ENCODE assay signal across 9 cellular contexts in genomic region chr9:131727795-131728545, GRCh38. TPM values are rescaled to one million over a fixed set of nuclear protein-coding genes. Genes with fewer than 3 reads are reported as not detected.
DNase-seq lines count a peak whose midpoint lies in the region; ATAC-seq, FAIRE-seq and TF ChIP-seq lines count a peak whose summit lies in the region.
"Had no signal": no experiment of that assay in that cellular context is flagged by ENCODE, and none has a peak within 500 bp of the region (broad histone marks: within the 10 kb centered on the region; RNA-seq: fewer than 3 reads in every experiment).

No MANE protein-coding gene starts in this region.

- no peak overlapping the region for H4K91ac ChIP-seq in IMR-90 (ENCODE audit: insufficient read depth, low read depth, low read length)

- no peaks in the 10 kb centered on the region for H3K9me3 Mint-ChIP-seq in nephron

- peaks cover 70% of the 10 kb centered on the region for H4K20me1 ChIP-seq in IMR-90 (ENCODE audit: insufficient read depth, low read length)

- peaks cover 43% of the 10 kb centered on the region for H3K4me1 Mint-ChIP-seq in nephron

- H2BK5ac ChIP-seq in IMR-90 (ENCODE audit: low read depth, low read length, poor library complexity, severe bottlenecking): no peak overlapping the region

- FAIRE-seq in D721Med (lab: Jason Lieb, UNC): no peak

- peak overlapping the region; percentile 13 to 78 (median 56) for H3K27ac Mint-ChIP-seq in nephron

- peaks cover 15% of the 10 kb centered on the region for H3K36me3 Mint-ChIP-seq in nephron (ENCODE audit: low read depth)

- WGBS in IMR-90 (ENCODE audit: extremely low coverage in 2 of 2, insufficient read length in 1 of 2), 2 experiments: no CpG with 5 or more reads among the region's 5 CpGs

- H3K36me3 ChIP-seq in IMR-90 (ENCODE audit: control insufficient read depth, insufficient read depth, low read length) (no peaks in the 10 kb centered on the region), breast epithelium (no peaks in the 10 kb centered on the region)

- in situ Hi-C loops in IMR-90 (cut with MboI; ENCODE audit: low sequenced_read_pairs): no loop called here

- ATAC-seq in IMR-90 (ENCODE audit: low read depth): peak; percentile 37

- no peak overlapping the region for H4K8ac ChIP-seq in IMR-90 (ENCODE audit: low read depth in 2 of 2, low read length in 2 of 2)

- CTCF ChIA-PET in IMR-90 (lab: Yijun Ruan, JAX) (interaction anchor here (0.7 to 1.0 kb wide), 3 partner anchors 11 to 531 kb away, joined by 3 read pairs; no protein-coding TSS in a partner anchor), HEK293T (lab: Yijun Ruan, JAX) (interaction anchor here (0.6 kb wide), 1 partner anchor 509 kb away, joined by 4 read pairs; no protein-coding TSS in a partner anchor)

- TF ChIP-seq CTCF in GM12875 (IDR thresholded peaks at IDR 0.05; ENCODE audit: borderline replicate concordance, insufficient read depth, low read depth, low read length) (no peak), IMR-90 (conservative IDR thresholded peaks at IDR 0.05; ENCODE audit: low read depth, low read length) (no peak), breast epithelium (IDR thresholded peaks at IDR 0.05) (no peak), nephron (IDR thresholded peaks at IDR 0.05; ENCODE audit: unreplicated experiment in 3 of 3) (no peak), D721Med (IDR thresholded peaks at IDR 0.05; ENCODE audit: insufficient read depth, missing control alignments) (no peak)

- peaks cover 25% of the 10 kb centered on the region for H3K9me1 ChIP-seq in IMR-90 (ENCODE audit: insufficient read depth, low read length)

- dilution Hi-C loops in IMR-90 (cut with HindIII; ENCODE audit: low sequenced_read_pairs, unreplicated experiment): no loop called here

- H4K5ac ChIP-seq in IMR-90 (ENCODE audit: low read depth, low read length): no peak overlapping the region

- peak overlapping the region; percentile 7 for H3K4me3 ChIP-seq in GM12875 (ENCODE audit: low read depth, low read length)
- H3K4me3 ChIP-seq in IMR-90 (ENCODE audit: insufficient read depth, low read depth, low read length): no peak overlapping the region
- H3K4me3 ChIP-seq in breast epithelium: peak overlapping the region in 1 of 3 donors; percentile 5

- no peak overlapping the region for H2BK120ac ChIP-seq in IMR-90 (ENCODE audit: low read depth, low read length)

- H3K56ac ChIP-seq in IMR-90 (ENCODE audit: extremely low read depth, insufficient read depth, low read length): no peak overlapping the region

- H3K4me3 Mint-ChIP-seq in nephron: no peak overlapping the region

- H3K79me1 ChIP-seq in IMR-90 (ENCODE audit: low read depth in 1 of 2, low read length in 2 of 2): peaks cover 26 to 76% of the 10 kb centered on the region in 2 experiments

- no peak for TF ChIP-seq RAD21 in IMR-90 (IDR thresholded peaks at IDR 0.05; ENCODE audit: low read length)

- H2BK15ac ChIP-seq in IMR-90 (ENCODE audit: low read depth, low read length): no peak overlapping the region

- POLR2A ChIA-PET in IMR-90 (lab: Charles Lee; ENCODE audit: unreplicated experiment): no interaction called here
- POLR2A ChIA-PET in HEK293T (lab: Yijun Ruan, JAX): no interaction called here

- no peak for DNase-seq in IMR-90
- no peak for DNase-seq in breast epithelium (ENCODE audit: low spot score in 2 of 2)
- no peak for DNase-seq in D721Med (ENCODE audit: insufficient read length, low spot score)
- no peak for DNase-seq in HEK293T (ENCODE audit: extremely low spot score)
- DNase-seq in activated gamma-delta T cell treated with Interleukin-2 at 50 U/mL for 16 hours: no peak
- DNase-seq in stimulated activated naive CD4-positive, alpha-beta T cell (lab: John Stamatoyannopoulos, UW): no peak
- DNase-seq: retina had no signal

- H3K23ac ChIP-seq in IMR-90 (ENCODE audit: low read depth, low read length): no peak overlapping the region

- no peak overlapping the region for H3K18ac ChIP-seq in IMR-90 (ENCODE audit: low read depth, low read length)

- H3K9me3 ChIP-seq in IMR-90 (ENCODE audit: control insufficient read depth, insufficient read depth, low read length) (no peaks in the 10 kb centered on the region), breast epithelium (no peaks in the 10 kb centered on the region)

- H3K4me1 ChIP-seq in IMR-90 (ENCODE audit: control insufficient read depth, insufficient read depth, low read length) (peaks cover 26% of the 10 kb centered on the region), breast epithelium (peaks cover 0 to 10% of the 10 kb centered on the region in 2 donors)

- H2AK9ac ChIP-seq in IMR-90 (replicated peaks; ENCODE audit: low read depth, low read length, poor library complexity): no peak overlapping the region

- no TSS peak for BruUV-seq in IMR-90 (replicated peaks; lab: Mats Ljungman, UMichigan)

- H3K27ac ChIP-seq in IMR-90 (ENCODE audit: insufficient read depth, low read length) (no peak overlapping the region), breast epithelium (peak overlapping the region; percentile 20 to 61)

- no peak overlapping the region for H3K14ac ChIP-seq in IMR-90 (replicated peaks; ENCODE audit: low read depth, low read length)

- no peak overlapping the region for H3K9ac ChIP-seq in IMR-90 (ENCODE audit: low read depth, low read length)

- H3K27me3 Mint-ChIP-seq in nephron (ENCODE audit: low read depth): no peaks in the 10 kb centered on the region

- H3K27me3 ChIP-seq in IMR-90 (ENCODE audit: control insufficient read depth, insufficient read depth, low read length): no peaks in the 10 kb centered on the region
- H3K27me3 ChIP-seq in breast epithelium: no peaks in the 10 kb centered on the region

- TF ChIP-seq POLR2A in IMR-90 (IDR thresholded peaks at IDR 0.05; ENCODE audit: low read depth, low read length): no peak
- TF ChIP-seq POLR2A in breast epithelium (IDR thresholded peaks at IDR 0.05): no peak

- H3K4me2 ChIP-seq in IMR-90 (ENCODE audit: low read depth, low read length): 0 out of 2 replicates have a peak overlapping the region, but pooled peaks have one; percentile 32

- peak overlapping the region; percentile 42; the same call in 1 of the 2 replicates for H3K4ac ChIP-seq in IMR-90 (ENCODE audit: low read depth, low read length)

- no peak overlapping the region for H2AK5ac ChIP-seq in IMR-90 (ENCODE audit: low read depth, low read length)

- intact Hi-C loops in IMR-90 (cut with micrococcal nuclease): loop anchor here (2.0 kb wide), 1 partner anchor 13 kb away; no protein-coding TSS in a partner anchor
- intact Hi-C loops in breast epithelium (cut with DNase I; ENCODE audit: low total_unique reads): no loop called here

- H2AFZ ChIP-seq in IMR-90 (replicated peaks; ENCODE audit: low read length, poor library complexity): no peak overlapping the region

- H2BK20ac ChIP-seq in IMR-90 (ENCODE audit: low read depth, low read length): no peak overlapping the region

TF ChIP-seq in IMR-90, 13 proteins besides CTCF, POLR2A, EP300 and RAD21 (continues in another document):
- TF ChIP-seq RCOR1 (IDR thresholded peaks at IDR 0.05; ENCODE audit: insufficient replicate concordance, low read length): no peak
- TF ChIP-seq CEBPB (IDR thresholded peaks at IDR 0.05; ENCODE audit: low read depth, low read length): no peak
- no peak for TF ChIP-seq FOS (IDR thresholded peaks at IDR 0.05; ENCODE audit: low read depth, low read length)
- no peak for TF ChIP-seq MAZ (IDR thresholded peaks at IDR 0.05; ENCODE audit: borderline replicate concordance, low read depth, low read length)
- TF ChIP-seq SMC3 (IDR thresholded peaks at IDR 0.05; ENCODE audit: low read depth, low read length): no peak
- no peak for TF ChIP-seq BHLHE40 (IDR thresholded peaks at IDR 0.05; ENCODE audit: low read depth, low read length)
- no peak for TF ChIP-seq USF2 (IDR thresholded peaks at IDR 0.05; ENCODE audit: low read depth, low read length)
- TF ChIP-seq RFX5 (IDR thresholded peaks at IDR 0.05; ENCODE audit: low read depth, low read length): no peak

TF ChIP-seq in HEK293T, 16 proteins besides CTCF, POLR2A, EP300 and RAD21:
- TF ChIP-seq CTBP1 (IDR thresholded peaks at IDR 0.05; ENCODE audit: borderline replicate concordance) (no peak), FOXA1 (IDR thresholded peaks at IDR 0.05) (no peak), TARDBP (IDR thresholded peaks at IDR 0.05) (no peak)

RNA-seq across cellular contexts. Expression of gene RAPGEF1, which starts 11.9 kb away (rescaled TPM):
- total RNA-seq in IMR-90 (2012; rRNA removed) (13.1 and 13.3 TPM in 2 replicates), breast epithelium (10 to 100 TPM; 35.3 to 38.0 (median 37.3) TPM)
- 22.3 and 23.0 TPM in 2 replicates for polyA plus RNA-seq in IMR-90 (2012; rRNA removed)
- polyA plus RNA-seq in IMR-90 (2012; cell fraction: cytosol; rRNA removed): 14.6 and 21.5 TPM in 2 replicates
- 30.5 and 31.7 TPM in 2 replicates for polyA plus RNA-seq in IMR-90 (2012; cell fraction: nucleus; rRNA removed; ENCODE audit: low replicate concordance)
